In the genomic region with DNA sequence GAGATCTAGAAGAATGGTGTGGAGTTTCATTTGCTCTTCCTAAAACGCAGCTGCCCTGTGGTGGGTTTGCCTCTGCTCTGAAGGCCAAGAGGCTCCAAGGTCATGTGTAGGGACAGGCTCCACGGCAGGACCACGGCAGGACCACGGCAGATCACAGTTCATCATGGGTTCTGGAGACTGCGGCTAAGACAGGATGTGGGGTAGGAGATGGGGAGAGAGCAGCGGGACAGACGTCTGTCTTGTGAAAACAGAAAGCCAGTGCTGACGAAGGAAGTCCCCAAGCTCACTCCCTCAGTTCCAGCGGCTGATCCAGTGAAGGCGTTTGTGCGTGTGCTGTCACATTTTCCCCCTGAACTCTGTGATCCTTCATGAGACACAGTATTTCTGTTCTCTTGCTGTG, we compare ENCODE assay signal across 23 cellular contexts.
A peak's percentile ranks its signal among the peaks of the same experiment; 100 is the strongest.
DNase-seq lines count a peak whose midpoint lies in the region; ATAC-seq and TF ChIP-seq lines count a peak whose summit lies in the region.
"Had no signal": no experiment of that assay in that cellular context is flagged by ENCODE, and none has a peak within 500 bp of the region (broad histone marks: within the 10 kb centered on the region; RNA-seq: fewer than 3 reads in every experiment).

No MANE protein-coding gene starts in this region.

- H3K36me3 ChIP-seq in stomach smooth muscle (ENCODE audit: control insufficient read depth in 2 of 2, insufficient read depth in 2 of 2, low read length in 2 of 2): peaks cover 16 to 25% of the 10 kb centered on the region in 2 donors

- ATAC-seq in activated CD8-positive, alpha-beta T cell treated with anti-CD3 and anti-CD28 coated beads, Interleukin-2, amount 10 ng/mL, durations not matched to agents 7 days and 5 days: no peak
- ATAC-seq in activated CD8-positive, alpha-beta T cell treated with anti-CD3 and anti-CD28 coated beads for 36 hours: no peak
- ATAC-seq: activated CD4-positive, CD25-positive, alpha-beta regulatory T cell treated with anti-CD3 and anti-CD28 coated beads, Interleukin-2, amount 50 U/mL, for 24 hours had no signal

- H3K27ac ChIP-seq in stomach smooth muscle (ENCODE audit: low read length): peak overlapping the region; percentile 49

- H3K9me3 ChIP-seq in stomach smooth muscle (ENCODE audit: control insufficient read depth in 2 of 2, low read length in 2 of 2): no peaks in the 10 kb centered on the region
- H3K9me3 ChIP-seq: BE2C, Peyer's patch had no signal

- no peaks in the 10 kb centered on the region for H3K27me3 ChIP-seq in stomach smooth muscle (ENCODE audit: control insufficient read depth in 1 of 2, insufficient read depth in 2 of 2, low read length in 2 of 2)
- H3K27me3 ChIP-seq: BE2C, Peyer's patch had no signal

- peaks cover 3% of the 10 kb centered on the region for H3K4me1 Mint-ChIP-seq in activated CD8-positive, alpha-beta T cell treated with anti-CD3 and anti-CD28 coated beads, Interleukin-2, amount 10 ng/mL, durations not matched to agents 7 days and 5 days (ENCODE audit: low read depth)
- H3K4me1 Mint-ChIP-seq in activated CD8-positive, alpha-beta T cell treated with anti-CD3 and anti-CD28 coated beads for 36 hours (ENCODE audit: low read depth): peaks cover 2% of the 10 kb centered on the region
- H3K4me1 Mint-ChIP-seq in brain (peaks cover 65% of the 10 kb centered on the region), nephron (peaks cover 48% of the 10 kb centered on the region)
- H3K4me1 Mint-ChIP-seq: mesothelial cell of epicardium had no signal

- no peaks in the 10 kb centered on the region for H3K27me3 Mint-ChIP-seq in activated CD8-positive, alpha-beta T cell treated with anti-CD3 and anti-CD28 coated beads, Interleukin-2, amount 10 ng/mL, durations not matched to agents 7 days and 5 days (ENCODE audit: low read depth)
- H3K27me3 Mint-ChIP-seq in activated CD8-positive, alpha-beta T cell treated with anti-CD3 and anti-CD28 coated beads for 36 hours: no peaks in the 10 kb centered on the region
- peaks cover 3% of the 10 kb centered on the region for H3K27me3 Mint-ChIP-seq in brain
- peaks cover 4% of the 10 kb centered on the region for H3K27me3 Mint-ChIP-seq in nephron (ENCODE audit: low read depth)

- intact Hi-C loops in activated CD8-positive, alpha-beta T cell treated with anti-CD3 and anti-CD28 coated beads for 36 hours (cut with micrococcal nuclease): no loop called here

- POLR2A ChIA-PET in activated CD8-positive, alpha-beta T cell treated with anti-CD3 and anti-CD28 coated beads, Interleukin-2, amount 10 ng/mL, durations not matched to agents 7 days and 5 days (lab: Charles Lee): no interaction called here
- POLR2A ChIA-PET in activated CD8-positive, alpha-beta T cell treated with anti-CD3 and anti-CD28 coated beads for 36 hours (lab: Charles Lee): no interaction called here

- H3K4me3 Mint-ChIP-seq in activated CD8-positive, alpha-beta T cell treated with anti-CD3 and anti-CD28 coated beads, Interleukin-2, amount 10 ng/mL, durations not matched to agents 7 days and 5 days: no peak overlapping the region
- no peak overlapping the region for H3K4me3 Mint-ChIP-seq in activated CD8-positive, alpha-beta T cell treated with anti-CD3 and anti-CD28 coated beads for 36 hours
- H3K4me3 Mint-ChIP-seq in brain (no peak overlapping the region), nephron (peak overlapping the region in 1 of 3 experiments; percentile 7)
- H3K4me3 Mint-ChIP-seq: mesothelial cell of epicardium had no signal

- DNase-seq in activated CD8-positive, alpha-beta T cell treated with anti-CD3 and anti-CD28 coated beads, Interleukin-2, amount 10 ng/mL, durations not matched to agents 7 days and 5 days: no peak
- no peak for DNase-seq in activated CD8-positive, alpha-beta T cell treated with anti-CD3 and anti-CD28 coated beads for 36 hours
- no peak for DNase-seq in A172 (ENCODE audit: low spot score)
- no peak for DNase-seq in NCI-H1092 (lab: John Stamatoyannopoulos, UW)
- DNase-seq in NCI-H774 (lab: John Stamatoyannopoulos, UW): no peak
- DNase-seq: 8988T; cerebellar nuclear complex; DMS 273 treated with DMSO at 0.1 percent for 48 hours; GDM1; Karpas-422; kidney glomerular epithelial cell; NCI-H69; stimulated activated CD4-positive, alpha-beta T cell treated with anti-CD3 and anti-CD28 coated beads, Interleukin-4, amount 100 ng/mL, for 4 hours; T1000 had no signal

- CTCF ChIA-PET in activated CD8-positive, alpha-beta T cell treated with anti-CD3 and anti-CD28 coated beads, Interleukin-2, amount 10 ng/mL, durations not matched to agents 7 days and 5 days (lab: Charles Lee): no interaction called here
- CTCF ChIA-PET in activated CD8-positive, alpha-beta T cell treated with anti-CD3 and anti-CD28 coated beads for 36 hours (lab: Charles Lee): interaction anchor here (1.0 kb wide), 1 partner anchor 213 kb away, joined by 3 read pairs; no protein-coding TSS in a partner anchor

- H3K4me1 ChIP-seq in stomach smooth muscle (ENCODE audit: control insufficient read depth, insufficient read depth, low read length): peaks cover 27% of the 10 kb centered on the region
- H3K4me1 ChIP-seq: Peyer's patch had no signal

- peak overlapping the region; percentile 13 to 29 for H3K9ac ChIP-seq in stomach smooth muscle (ENCODE audit: low read length in 2 of 2)

- no peak for TF ChIP-seq CTCF in activated CD8-positive, alpha-beta T cell treated with anti-CD3 and anti-CD28 coated beads for 36 hours (IDR thresholded peaks at IDR 0.05)
- TF ChIP-seq CTCF in brain (conservative IDR thresholded peaks at IDR 0.05): no peak
- no peak for TF ChIP-seq CTCF in nephron (IDR thresholded peaks at IDR 0.05; ENCODE audit: unreplicated experiment in 3 of 3)

- H3K9me3 Mint-ChIP-seq in activated CD8-positive, alpha-beta T cell treated with anti-CD3 and anti-CD28 coated beads, Interleukin-2, amount 10 ng/mL, durations not matched to agents 7 days and 5 days (ENCODE audit: insufficient read depth): no peaks in the 10 kb centered on the region
- no peaks in the 10 kb centered on the region for H3K9me3 Mint-ChIP-seq in activated CD8-positive, alpha-beta T cell treated with anti-CD3 and anti-CD28 coated beads for 36 hours
- no peaks in the 10 kb centered on the region for H3K9me3 Mint-ChIP-seq in brain
- no peaks in the 10 kb centered on the region for H3K9me3 Mint-ChIP-seq in nephron
- H3K9me3 Mint-ChIP-seq: activated T-helper 2 cell treated with anti-CD3 and anti-CD28 coated beads, Interferon-gamma antibody, Interleukin-2, Interleukin-4, amounts not matched to agents 10 μg/mL and 5 μg/mL and 100 μg/mL, durations not matched to agents 14 hours and 24 hours and 36 hours; mesothelial cell of epicardium had no signal

- H3K27ac Mint-ChIP-seq in activated CD8-positive, alpha-beta T cell treated with anti-CD3 and anti-CD28 coated beads, Interleukin-2, amount 10 ng/mL, durations not matched to agents 7 days and 5 days: peak overlapping the region; percentile 8
- H3K27ac Mint-ChIP-seq in activated CD8-positive, alpha-beta T cell treated with anti-CD3 and anti-CD28 coated beads for 36 hours: no peak overlapping the region
- H3K27ac Mint-ChIP-seq in brain: peak overlapping the region in 3 of 5 experiments; percentile 61 to 87 (median 70)
- peak overlapping the region; percentile 67 to 80 (median 76) for H3K27ac Mint-ChIP-seq in nephron
- H3K27ac Mint-ChIP-seq: activated T-helper 2 cell treated with anti-CD3 and anti-CD28 coated beads, Interferon-gamma antibody, Interleukin-2, Interleukin-4, amounts not matched to agents 10 μg/mL and 5 μg/mL and 100 μg/mL, durations not matched to agents 14 hours and 24 hours and 36 hours; mesothelial cell of epicardium had no signal

- peaks cover 35% of the 10 kb centered on the region for H3K36me3 Mint-ChIP-seq in activated CD8-positive, alpha-beta T cell treated with anti-CD3 and anti-CD28 coated beads, Interleukin-2, amount 10 ng/mL, durations not matched to agents 7 days and 5 days (ENCODE audit: low read depth)
- H3K36me3 Mint-ChIP-seq in activated CD8-positive, alpha-beta T cell treated with anti-CD3 and anti-CD28 coated beads for 36 hours (ENCODE audit: low read depth): peaks cover 47% of the 10 kb centered on the region
- peaks cover 55% of the 10 kb centered on the region for H3K36me3 Mint-ChIP-seq in brain
- peaks cover 70% of the 10 kb centered on the region for H3K36me3 Mint-ChIP-seq in nephron (ENCODE audit: low read depth)

- no peak overlapping the region for H3K4me3 ChIP-seq in stomach smooth muscle (ENCODE audit: low read length in 2 of 2)
- H3K4me3 ChIP-seq: Peyer's patch, skin epidermis had no signal
